In the genomic region with DNA sequence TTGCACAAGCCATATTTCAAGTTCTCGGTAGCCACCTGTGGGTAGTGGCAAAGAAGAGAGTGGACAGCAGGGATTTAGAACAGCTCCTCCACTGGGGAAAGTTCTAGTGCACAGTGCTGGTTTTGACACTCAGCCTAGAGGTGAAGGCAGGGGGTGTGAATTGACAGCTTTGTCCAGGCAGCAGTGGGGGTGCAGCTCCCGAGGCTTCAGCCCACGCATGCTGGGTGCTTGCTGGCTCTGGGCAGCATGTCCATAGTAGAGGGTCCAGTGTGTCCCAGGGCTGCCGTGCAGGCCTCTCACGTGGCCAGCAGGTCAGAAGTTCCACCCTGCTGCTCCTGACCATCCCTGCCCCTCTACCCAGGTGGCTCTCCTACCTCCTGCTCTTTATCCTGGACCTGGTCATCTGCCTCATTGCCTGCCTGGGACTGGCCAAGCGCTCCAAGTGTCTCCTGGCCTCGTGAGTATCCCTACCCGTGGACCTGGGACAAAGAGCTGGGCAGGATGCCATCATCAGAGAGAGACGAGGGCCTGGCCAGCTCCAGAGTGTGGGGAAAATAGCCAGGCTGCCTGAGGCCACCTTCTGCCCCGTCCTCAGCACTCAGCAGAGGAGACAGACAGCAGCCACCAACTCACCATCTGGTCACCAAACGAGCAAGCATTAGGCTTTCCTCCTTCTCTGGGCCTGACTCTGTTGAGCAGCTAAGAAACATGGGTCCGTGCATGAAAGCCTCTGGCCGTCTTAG, we compare ENCODE assay signal across 1 cellular context.
TF ChIP-seq lines count a peak whose summit lies in the region.

No MANE protein-coding gene starts in this region.

TF ChIP-seq in GM23338, 12 proteins besides CTCF, POLR2A, EP300 and RAD21 (continued from another document):
- TF ChIP-seq, protein P1, sequence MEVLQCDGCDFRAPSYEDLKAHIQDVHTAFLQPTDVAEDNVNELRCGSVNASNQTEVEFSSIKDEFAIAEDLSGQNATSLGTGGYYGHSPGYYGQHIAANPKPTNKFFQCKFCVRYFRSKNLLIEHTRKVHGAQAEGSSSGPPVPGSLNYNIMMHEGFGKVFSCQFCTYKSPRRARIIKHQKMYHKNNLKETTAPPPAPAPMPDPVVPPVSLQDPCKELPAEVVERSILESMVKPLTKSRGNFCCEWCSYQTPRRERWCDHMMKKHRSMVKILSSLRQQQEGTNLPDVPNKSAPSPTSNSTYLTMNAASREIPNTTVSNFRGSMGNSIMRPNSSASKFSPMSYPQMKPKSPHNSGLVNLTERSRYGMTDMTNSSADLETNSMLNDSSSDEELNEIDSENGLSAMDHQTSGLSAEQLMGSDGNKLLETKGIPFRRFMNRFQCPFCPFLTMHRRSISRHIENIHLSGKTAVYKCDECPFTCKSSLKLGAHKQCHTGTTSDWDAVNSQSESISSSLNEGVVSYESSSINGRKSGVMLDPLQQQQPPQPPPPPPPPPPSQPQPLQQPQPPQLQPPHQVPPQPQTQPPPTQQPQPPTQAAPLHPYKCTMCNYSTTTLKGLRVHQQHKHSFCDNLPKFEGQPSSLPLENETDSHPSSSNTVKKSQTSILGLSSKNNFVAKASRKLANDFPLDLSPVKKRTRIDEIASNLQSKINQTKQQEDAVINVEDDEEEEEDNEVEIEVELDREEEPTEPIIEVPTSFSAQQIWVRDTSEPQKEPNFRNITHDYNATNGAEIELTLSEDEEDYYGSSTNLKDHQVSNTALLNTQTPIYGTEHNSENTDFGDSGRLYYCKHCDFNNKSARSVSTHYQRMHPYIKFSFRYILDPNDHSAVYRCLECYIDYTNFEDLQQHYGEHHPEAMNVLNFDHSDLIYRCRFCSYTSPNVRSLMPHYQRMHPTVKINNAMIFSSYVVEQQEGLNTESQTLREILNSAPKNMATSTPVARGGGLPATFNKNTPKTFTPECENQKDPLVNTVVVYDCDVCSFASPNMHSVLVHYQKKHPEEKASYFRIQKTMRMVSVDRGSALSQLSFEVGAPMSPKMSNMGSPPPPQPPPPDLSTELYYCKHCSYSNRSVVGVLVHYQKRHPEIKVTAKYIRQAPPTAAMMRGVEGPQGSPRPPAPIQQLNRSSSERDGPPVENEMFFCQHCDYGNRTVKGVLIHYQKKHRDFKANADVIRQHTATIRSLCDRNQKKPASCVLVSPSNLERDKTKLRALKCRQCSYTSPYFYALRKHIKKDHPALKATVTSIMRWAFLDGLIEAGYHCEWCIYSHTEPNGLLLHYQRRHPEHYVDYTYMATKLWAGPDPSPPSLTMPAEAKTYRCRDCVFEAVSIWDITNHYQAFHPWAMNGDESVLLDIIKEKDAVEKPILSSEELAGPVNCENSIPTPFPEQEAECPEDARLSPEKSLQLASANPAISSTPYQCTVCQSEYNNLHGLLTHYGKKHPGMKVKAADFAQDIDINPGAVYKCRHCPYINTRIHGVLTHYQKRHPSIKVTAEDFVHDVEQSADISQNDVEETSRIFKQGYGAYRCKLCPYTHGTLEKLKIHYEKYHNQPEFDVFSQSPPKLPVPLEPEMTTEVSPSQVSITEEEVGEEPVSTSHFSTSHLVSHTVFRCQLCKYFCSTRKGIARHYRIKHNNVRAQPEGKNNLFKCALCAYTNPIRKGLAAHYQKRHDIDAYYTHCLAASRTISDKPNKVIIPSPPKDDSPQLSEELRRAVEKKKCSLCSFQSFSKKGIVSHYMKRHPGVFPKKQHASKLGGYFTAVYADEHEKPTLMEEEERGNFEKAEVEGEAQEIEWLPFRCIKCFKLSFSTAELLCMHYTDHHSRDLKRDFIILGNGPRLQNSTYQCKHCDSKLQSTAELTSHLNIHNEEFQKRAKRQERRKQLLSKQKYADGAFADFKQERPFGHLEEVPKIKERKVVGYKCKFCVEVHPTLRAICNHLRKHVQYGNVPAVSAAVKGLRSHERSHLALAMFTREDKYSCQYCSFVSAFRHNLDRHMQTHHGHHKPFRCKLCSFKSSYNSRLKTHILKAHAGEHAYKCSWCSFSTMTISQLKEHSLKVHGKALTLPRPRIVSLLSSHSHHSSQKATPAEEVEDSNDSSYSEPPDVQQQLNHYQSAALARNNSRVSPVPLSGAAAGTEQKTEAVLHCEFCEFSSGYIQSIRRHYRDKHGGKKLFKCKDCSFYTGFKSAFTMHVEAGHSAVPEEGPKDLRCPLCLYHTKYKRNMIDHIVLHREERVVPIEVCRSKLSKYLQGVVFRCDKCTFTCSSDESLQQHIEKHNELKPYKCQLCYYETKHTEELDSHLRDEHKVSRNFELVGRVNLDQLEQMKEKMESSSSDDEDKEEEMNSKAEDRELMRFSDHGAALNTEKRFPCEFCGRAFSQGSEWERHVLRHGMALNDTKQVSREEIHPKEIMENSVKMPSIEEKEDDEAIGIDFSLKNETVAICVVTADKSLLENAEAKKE (CRISPR knock-in tag; IDR thresholded peaks at IDR 0.05) = no peak
- TF ChIP-seq, protein P2, sequence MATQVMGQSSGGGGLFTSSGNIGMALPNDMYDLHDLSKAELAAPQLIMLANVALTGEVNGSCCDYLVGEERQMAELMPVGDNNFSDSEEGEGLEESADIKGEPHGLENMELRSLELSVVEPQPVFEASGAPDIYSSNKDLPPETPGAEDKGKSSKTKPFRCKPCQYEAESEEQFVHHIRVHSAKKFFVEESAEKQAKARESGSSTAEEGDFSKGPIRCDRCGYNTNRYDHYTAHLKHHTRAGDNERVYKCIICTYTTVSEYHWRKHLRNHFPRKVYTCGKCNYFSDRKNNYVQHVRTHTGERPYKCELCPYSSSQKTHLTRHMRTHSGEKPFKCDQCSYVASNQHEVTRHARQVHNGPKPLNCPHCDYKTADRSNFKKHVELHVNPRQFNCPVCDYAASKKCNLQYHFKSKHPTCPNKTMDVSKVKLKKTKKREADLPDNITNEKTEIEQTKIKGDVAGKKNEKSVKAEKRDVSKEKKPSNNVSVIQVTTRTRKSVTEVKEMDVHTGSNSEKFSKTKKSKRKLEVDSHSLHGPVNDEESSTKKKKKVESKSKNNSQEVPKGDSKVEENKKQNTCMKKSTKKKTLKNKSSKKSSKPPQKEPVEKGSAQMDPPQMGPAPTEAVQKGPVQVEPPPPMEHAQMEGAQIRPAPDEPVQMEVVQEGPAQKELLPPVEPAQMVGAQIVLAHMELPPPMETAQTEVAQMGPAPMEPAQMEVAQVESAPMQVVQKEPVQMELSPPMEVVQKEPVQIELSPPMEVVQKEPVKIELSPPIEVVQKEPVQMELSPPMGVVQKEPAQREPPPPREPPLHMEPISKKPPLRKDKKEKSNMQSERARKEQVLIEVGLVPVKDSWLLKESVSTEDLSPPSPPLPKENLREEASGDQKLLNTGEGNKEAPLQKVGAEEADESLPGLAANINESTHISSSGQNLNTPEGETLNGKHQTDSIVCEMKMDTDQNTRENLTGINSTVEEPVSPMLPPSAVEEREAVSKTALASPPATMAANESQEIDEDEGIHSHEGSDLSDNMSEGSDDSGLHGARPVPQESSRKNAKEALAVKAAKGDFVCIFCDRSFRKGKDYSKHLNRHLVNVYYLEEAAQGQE (IDR thresholded peaks at IDR 0.05; ENCODE audit: unreplicated experiment) = no peak
- TF ChIP-seq POLR2AphosphoS5 (IDR thresholded peaks at IDR 0.05; ENCODE audit: low read depth) (no peak), STAT1 (IDR thresholded peaks at IDR 0.05; ENCODE audit: unreplicated experiment) (no peak)
- TF ChIP-seq, protein P3, sequence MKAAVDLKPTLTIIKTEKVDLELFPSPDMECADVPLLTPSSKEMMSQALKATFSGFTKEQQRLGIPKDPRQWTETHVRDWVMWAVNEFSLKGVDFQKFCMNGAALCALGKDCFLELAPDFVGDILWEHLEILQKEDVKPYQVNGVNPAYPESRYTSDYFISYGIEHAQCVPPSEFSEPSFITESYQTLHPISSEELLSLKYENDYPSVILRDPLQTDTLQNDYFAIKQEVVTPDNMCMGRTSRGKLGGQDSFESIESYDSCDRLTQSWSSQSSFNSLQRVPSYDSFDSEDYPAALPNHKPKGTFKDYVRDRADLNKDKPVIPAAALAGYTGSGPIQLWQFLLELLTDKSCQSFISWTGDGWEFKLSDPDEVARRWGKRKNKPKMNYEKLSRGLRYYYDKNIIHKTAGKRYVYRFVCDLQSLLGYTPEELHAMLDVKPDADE (IDR thresholded peaks at IDR 0.05) = no peak
